In the genomic region with DNA sequence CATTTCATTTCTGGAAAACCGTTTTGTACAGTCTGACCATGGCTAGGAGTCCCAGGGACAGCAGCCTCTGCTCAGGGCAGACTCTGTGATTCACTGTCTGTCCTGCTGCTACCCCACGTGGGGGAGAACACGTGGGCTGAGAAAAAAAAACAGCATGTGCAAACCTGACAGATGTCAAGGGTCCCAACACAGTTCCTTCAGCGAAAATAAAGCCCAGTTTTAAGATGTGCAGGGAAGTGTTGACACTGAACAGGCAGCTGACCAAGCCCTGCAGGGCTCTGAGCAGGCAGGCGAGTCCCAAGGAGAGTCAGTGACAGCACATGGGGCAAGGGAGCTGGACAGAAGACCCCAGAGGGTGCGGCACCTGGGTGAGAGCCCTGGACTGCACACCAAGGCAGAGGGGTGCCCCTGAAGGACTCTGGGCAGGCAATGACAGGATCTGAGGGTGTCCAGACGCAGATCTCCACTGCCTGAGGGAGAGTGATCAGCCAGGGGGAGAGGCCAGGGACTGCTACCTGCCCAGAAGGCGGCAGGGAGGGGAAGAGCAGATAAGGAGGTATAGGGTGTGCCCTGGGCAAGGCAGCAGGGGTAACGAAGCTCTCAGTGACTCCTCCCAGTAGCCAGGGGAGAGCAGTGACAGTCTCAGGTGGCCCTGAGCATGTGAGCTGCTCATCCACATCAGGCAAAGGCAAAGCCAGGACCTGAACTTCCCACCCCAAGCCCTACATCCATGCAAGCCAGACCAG, we compare ENCODE assay signal across 1 cellular context.
TF ChIP-seq lines count a peak whose summit lies in the region.

No MANE protein-coding gene starts in this region.

TF ChIP-seq in IMR-90, 13 proteins besides CTCF, POLR2A, EP300 and RAD21 (continued from another document):
- TF ChIP-seq USF2 (IDR thresholded peaks at IDR 0.05; ENCODE audit: low read depth, low read length) (peak; percentile 99), FOS (IDR thresholded peaks at IDR 0.05; ENCODE audit: low read depth, low read length) (peak; percentile 58; the same call in 1 of the 2 replicates), MXI1 (IDR thresholded peaks at IDR 0.05; ENCODE audit: borderline replicate concordance, low read depth, low read length) (peak; percentile 100)
